8 cellular contexts compared by ENCODE assay signal in the genomic region with DNA sequence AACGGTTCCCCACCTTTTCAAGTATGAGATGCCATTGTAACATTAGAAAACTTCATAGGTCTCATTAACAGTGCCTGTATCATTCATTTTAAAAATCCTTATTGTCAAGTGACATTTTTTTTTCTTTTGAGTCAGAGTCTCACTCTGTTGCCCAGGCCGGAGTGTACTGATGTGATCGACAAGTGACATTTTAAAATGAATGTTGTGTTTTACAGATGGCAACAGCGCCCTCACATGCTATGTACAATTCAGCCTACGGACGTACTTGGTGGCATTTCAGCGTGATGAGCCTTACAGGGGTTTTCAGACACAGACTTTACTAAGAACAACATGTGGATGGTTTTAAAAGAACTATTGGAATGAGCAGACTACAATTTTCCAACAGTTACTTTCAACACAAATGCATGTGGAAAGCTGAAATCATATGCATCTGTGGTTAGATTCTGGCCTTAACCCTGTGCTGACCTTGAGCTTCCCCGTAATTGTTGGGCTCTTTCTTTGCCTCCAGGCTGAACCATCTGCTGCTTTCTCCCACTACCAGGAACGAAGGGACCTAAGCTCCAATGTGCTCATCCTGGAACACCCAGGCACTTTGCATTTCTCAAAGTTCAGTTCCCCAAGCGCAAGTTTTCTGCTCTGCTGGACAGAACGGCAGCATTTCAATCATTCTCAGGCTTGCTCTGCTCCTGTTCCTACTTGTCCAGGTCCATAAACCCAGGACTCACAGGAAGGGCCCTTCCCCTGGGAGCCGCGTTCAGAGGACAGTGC.
DNase-seq lines count a peak whose midpoint lies in the region; ATAC-seq and FAIRE-seq lines count a peak whose summit lies in the region.

No MANE protein-coding gene starts in this region.

- no peak for ATAC-seq in GM18511 (IDR thresholded peaks at IDR 0.05; ENCODE audit: unreplicated experiment)
- no peak for ATAC-seq in HG02870 (IDR thresholded peaks at IDR 0.05; ENCODE audit: unreplicated experiment)

- 44 to 53% (median 51%) methylated on average over 13 of the region's 13 CpGs for WGBS in small intestine, 3 donors

- FAIRE-seq in small intestine (lab: Jason Lieb, UNC), result no peak

- no peaks in the 10 kb centered on the region for H3K4me1 ChIP-seq in small intestine (ENCODE audit: control insufficient read depth in 2 of 2, insufficient read depth in 1 of 2, low read depth in 1 of 2, low read length in 1 of 2)

- no peak overlapping the region for H3K4me3 ChIP-seq in small intestine (ENCODE audit: low read depth in 1 of 2, low read length in 2 of 2)

- DNase-seq in Daoy (ENCODE audit: low read depth) (peak; percentile 36), Kasumi-1 (lab: John Stamatoyannopoulos, UW) (peak; percentile 74 to 79), SW480 (ENCODE audit: low spot score) (peak; percentile 43), germinal center (ENCODE audit: low spot score) (peak; percentile 15), small intestine (peak; percentile 61)
- no peak for DNase-seq in stimulated activated CD4-positive, alpha-beta T cell treated with anti-CD3 and anti-CD28 coated beads, Interleukin-4, amount 100 ng/mL, for 4 hours

- H3K27ac ChIP-seq in small intestine (ENCODE audit: low read depth in 1 of 2, low read length in 1 of 2), result no peak overlapping the region

- no peaks in the 10 kb centered on the region for H3K9me3 ChIP-seq in small intestine (ENCODE audit: control insufficient read depth, low read depth)

- no peaks in the 10 kb centered on the region for H3K36me3 ChIP-seq in small intestine (ENCODE audit: control insufficient read depth in 2 of 2, insufficient read depth in 2 of 2, low read length in 2 of 2)

- H3K27me3 ChIP-seq in small intestine (ENCODE audit: control insufficient read depth in 2 of 2, insufficient read depth in 2 of 2, low read length in 2 of 2), result no peaks in the 10 kb centered on the region

Comparison
In these comparisons a context has a peak if more than half of its experiments do, and no peak if none do; other contexts are left out.
1. DNase-seq: peak in Daoy (single experiment), Kasumi-1 (2 of 2), SW480 (single experiment), germinal center (single experiment) and small intestine (single experiment); none in stimulated activated CD4-positive, alpha-beta T cell treated with anti-CD3 and anti-CD28 coated beads, Interleukin-4, amount 100 ng/mL, for 4 hours (0 of 2).